Comparison of ENCODE assay signal across 1 cellular context in the genomic region with DNA sequence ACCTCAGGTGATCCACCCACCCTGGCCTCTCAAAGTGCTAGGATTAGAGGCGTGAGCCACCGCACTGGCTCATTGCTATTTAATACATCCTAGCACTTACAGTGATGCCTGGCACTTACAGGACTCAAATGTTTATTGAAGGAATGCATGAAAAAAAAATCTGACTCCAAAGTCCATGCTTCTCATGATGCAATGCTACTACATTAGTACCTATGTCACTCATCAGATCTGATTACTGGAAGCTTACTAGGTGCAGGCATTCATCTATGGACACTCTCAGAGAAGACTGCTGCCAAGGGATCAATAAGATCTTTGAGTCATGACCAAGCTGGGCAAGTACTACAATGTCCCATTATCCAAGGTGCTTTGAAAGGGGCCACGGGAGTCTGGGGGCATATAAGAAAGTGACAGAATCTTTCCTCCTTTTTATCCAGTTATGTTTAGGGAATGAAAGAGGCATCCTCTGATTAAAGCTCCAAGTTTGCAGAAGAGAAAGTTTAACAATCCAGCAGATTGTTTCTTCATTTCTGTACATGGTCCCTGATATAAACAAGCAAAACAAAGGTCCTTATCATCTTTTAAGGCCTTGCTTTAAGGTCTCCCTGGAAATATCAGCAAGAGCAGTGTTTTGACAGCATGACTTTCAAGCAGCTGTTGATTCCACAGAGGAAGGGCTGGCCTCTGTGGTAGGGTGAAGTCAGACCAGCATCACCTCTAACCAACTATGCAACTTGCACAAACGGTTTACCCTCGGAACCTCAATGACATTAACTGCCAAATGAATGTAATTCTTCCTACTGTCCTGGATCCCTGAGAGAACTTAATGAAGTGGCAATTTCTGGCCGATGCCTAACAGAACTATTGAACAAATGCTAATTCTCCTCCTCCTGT.
TF ChIP-seq lines count a peak whose summit lies in the region.

No MANE protein-coding gene starts in this region.

TF ChIP-seq in HepG2, 621 proteins besides CTCF, POLR2A, EP300 and RAD21 (continued from another document and continues in another):
- TF ChIP-seq, protein P1, sequence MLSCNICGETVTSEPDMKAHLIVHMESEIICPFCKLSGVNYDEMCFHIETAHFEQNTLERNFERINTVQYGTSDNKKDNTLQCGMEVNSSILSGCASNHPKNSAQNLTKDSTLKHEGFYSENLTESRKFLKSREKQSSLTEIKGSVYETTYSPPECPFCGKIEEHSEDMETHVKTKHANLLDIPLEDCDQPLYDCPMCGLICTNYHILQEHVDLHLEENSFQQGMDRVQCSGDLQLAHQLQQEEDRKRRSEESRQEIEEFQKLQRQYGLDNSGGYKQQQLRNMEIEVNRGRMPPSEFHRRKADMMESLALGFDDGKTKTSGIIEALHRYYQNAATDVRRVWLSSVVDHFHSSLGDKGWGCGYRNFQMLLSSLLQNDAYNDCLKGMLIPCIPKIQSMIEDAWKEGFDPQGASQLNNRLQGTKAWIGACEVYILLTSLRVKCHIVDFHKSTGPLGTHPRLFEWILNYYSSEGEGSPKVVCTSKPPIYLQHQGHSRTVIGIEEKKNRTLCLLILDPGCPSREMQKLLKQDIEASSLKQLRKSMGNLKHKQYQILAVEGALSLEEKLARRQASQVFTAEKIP (CRISPR knock-in tag; IDR thresholded peaks at IDR 0.05; ENCODE audit: borderline replicate concordance): no peak
- peak; percentile 45; the same call in 1 of the 2 replicates for TF ChIP-seq TBX2 (CRISPR knock-in tag; IDR thresholded peaks at IDR 0.05; ENCODE audit: borderline replicate concordance)
- TF ChIP-seq CEBPG (CRISPR knock-in tag; IDR thresholded peaks at IDR 0.05): peak; percentile 97
- no peak for TF ChIP-seq IKZF4 (CRISPR knock-in tag; IDR thresholded peaks at IDR 0.05; ENCODE audit: borderline replicate concordance, low read depth, not compliant biosample characterization)
- TF ChIP-seq ISL2 (CRISPR knock-in tag; IDR thresholded peaks at IDR 0.05): peak; percentile 49; the same call in 1 of the 2 replicates
- TF ChIP-seq, protein P2, sequence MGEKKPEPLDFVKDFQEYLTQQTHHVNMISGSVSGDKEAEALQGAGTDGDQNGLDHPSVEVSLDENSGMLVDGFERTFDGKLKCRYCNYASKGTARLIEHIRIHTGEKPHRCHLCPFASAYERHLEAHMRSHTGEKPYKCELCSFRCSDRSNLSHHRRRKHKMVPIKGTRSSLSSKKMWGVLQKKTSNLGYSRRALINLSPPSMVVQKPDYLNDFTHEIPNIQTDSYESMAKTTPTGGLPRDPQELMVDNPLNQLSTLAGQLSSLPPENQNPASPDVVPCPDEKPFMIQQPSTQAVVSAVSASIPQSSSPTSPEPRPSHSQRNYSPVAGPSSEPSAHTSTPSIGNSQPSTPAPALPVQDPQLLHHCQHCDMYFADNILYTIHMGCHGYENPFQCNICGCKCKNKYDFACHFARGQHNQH (CRISPR knock-in tag; IDR thresholded peaks at IDR 0.05): 0 out of 2 replicates have a peak, but pooled peaks have one; percentile 28
- TF ChIP-seq, protein P3, sequence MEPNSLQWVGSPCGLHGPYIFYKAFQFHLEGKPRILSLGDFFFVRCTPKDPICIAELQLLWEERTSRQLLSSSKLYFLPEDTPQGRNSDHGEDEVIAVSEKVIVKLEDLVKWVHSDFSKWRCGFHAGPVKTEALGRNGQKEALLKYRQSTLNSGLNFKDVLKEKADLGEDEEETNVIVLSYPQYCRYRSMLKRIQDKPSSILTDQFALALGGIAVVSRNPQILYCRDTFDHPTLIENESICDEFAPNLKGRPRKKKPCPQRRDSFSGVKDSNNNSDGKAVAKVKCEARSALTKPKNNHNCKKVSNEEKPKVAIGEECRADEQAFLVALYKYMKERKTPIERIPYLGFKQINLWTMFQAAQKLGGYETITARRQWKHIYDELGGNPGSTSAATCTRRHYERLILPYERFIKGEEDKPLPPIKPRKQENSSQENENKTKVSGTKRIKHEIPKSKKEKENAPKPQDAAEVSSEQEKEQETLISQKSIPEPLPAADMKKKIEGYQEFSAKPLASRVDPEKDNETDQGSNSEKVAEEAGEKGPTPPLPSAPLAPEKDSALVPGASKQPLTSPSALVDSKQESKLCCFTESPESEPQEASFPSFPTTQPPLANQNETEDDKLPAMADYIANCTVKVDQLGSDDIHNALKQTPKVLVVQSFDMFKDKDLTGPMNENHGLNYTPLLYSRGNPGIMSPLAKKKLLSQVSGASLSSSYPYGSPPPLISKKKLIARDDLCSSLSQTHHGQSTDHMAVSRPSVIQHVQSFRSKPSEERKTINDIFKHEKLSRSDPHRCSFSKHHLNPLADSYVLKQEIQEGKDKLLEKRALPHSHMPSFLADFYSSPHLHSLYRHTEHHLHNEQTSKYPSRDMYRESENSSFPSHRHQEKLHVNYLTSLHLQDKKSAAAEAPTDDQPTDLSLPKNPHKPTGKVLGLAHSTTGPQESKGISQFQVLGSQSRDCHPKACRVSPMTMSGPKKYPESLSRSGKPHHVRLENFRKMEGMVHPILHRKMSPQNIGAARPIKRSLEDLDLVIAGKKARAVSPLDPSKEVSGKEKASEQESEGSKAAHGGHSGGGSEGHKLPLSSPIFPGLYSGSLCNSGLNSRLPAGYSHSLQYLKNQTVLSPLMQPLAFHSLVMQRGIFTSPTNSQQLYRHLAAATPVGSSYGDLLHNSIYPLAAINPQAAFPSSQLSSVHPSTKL (CRISPR knock-in tag; IDR thresholded peaks at IDR 0.05): peak; percentile 86
- TF ChIP-seq HDAC2 (CRISPR knock-in tag; IDR thresholded peaks at IDR 0.05): peak; percentile 43; the same call in 1 of the 2 replicates
- 0 out of 2 replicates have a peak, but pooled peaks have one; percentile 25 for TF ChIP-seq GFI1 (CRISPR knock-in tag; IDR thresholded peaks at IDR 0.05; ENCODE audit: borderline replicate concordance)
- TF ChIP-seq, protein P4, sequence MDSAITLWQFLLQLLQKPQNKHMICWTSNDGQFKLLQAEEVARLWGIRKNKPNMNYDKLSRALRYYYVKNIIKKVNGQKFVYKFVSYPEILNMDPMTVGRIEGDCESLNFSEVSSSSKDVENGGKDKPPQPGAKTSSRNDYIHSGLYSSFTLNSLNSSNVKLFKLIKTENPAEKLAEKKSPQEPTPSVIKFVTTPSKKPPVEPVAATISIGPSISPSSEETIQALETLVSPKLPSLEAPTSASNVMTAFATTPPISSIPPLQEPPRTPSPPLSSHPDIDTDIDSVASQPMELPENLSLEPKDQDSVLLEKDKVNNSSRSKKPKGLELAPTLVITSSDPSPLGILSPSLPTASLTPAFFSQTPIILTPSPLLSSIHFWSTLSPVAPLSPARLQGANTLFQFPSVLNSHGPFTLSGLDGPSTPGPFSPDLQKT (CRISPR knock-in tag; IDR thresholded peaks at IDR 0.05; ENCODE audit: borderline replicate concordance): no peak
- TF ChIP-seq ZNF350 (CRISPR knock-in tag; IDR thresholded peaks at IDR 0.05; ENCODE audit: borderline replicate concordance, low read depth): peak; percentile 49; the same call in 1 of the 2 replicates
- TF ChIP-seq ELF3 (CRISPR knock-in tag; IDR thresholded peaks at IDR 0.05): no peak; the same call in 1 of the 2 replicates
- no peak for TF ChIP-seq ZNF772 (CRISPR knock-in tag; IDR thresholded peaks at IDR 0.05)
- TF ChIP-seq EED (CRISPR knock-in tag; IDR thresholded peaks at IDR 0.05): no peak
- peak; percentile 97 for TF ChIP-seq GATAD2A (CRISPR knock-in tag; IDR thresholded peaks at IDR 0.05)
- peak; percentile 38 for TF ChIP-seq ASH2L (IDR thresholded peaks at IDR 0.05; ENCODE audit: insufficient read length, low read depth, low read length)
- peak; percentile 49; the same call in 1 of the 2 replicates for TF ChIP-seq MIXL1 (CRISPR knock-in tag; IDR thresholded peaks at IDR 0.05)
- TF ChIP-seq, protein P5, sequence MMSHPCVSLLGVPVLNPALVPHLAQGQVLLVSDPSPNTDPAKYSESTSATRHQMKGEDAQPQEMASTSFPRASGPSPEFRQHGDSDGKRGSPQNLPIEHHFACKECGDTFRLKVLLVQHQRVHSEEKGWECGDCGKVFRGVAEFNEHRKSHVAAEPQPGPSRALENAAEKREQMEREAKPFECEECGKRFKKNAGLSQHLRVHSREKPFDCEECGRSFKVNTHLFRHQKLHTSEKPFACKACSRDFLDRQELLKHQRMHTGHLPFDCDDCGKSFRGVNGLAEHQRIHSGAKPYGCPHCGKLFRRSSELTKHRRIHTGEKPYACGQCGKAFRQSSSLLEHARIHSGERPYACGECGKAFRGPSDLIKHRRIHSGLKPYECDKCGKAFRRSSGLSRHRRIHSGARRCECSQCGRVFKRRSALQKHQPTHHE (CRISPR knock-in tag; IDR thresholded peaks at IDR 0.05; ENCODE audit: borderline replicate concordance): no peak
- TF ChIP-seq TEAD3 (CRISPR knock-in tag; optimal IDR thresholded peaks at IDR 0.05; ENCODE audit: borderline replicate concordance): peak; percentile 92
- peak; percentile 52; the same call in 1 of the 2 replicates for TF ChIP-seq ZNF337 (CRISPR knock-in tag; IDR thresholded peaks at IDR 0.05; ENCODE audit: borderline replicate concordance, low read depth)
- TF ChIP-seq KDM6A (CRISPR knock-in tag; IDR thresholded peaks at IDR 0.05; ENCODE audit: low read depth): 0 out of 2 replicates have a peak, but pooled peaks have one; percentile 17
- TF ChIP-seq MBD4 (IDR thresholded peaks at IDR 0.05; ENCODE audit: borderline replicate concordance, low read length): no peak
- no peak for TF ChIP-seq HNRNPL (IDR thresholded peaks at IDR 0.05; ENCODE audit: low read depth, low read length)
- no peak for TF ChIP-seq NFE2 (CRISPR knock-in tag; IDR thresholded peaks at IDR 0.05)
- 0 out of 2 replicates have a peak, but pooled peaks have one; percentile 36 for TF ChIP-seq KDM1A (CRISPR knock-in tag; IDR thresholded peaks at IDR 0.05)
- no peak for TF ChIP-seq RBFOX2 (IDR thresholded peaks at IDR 0.05; ENCODE audit: low read depth, low read length)
- no peak for TF ChIP-seq TAF1 (CRISPR knock-in tag; IDR thresholded peaks at IDR 0.05)
- TF ChIP-seq ZFP82 (CRISPR knock-in tag; IDR thresholded peaks at IDR 0.05; ENCODE audit: borderline replicate concordance): no peak
- peak; percentile 77; the same call in 1 of the 2 replicates for TF ChIP-seq NCOR1 (IDR thresholded peaks at IDR 0.05; ENCODE audit: borderline replicate concordance, low read length)
- TF ChIP-seq, protein P6, sequence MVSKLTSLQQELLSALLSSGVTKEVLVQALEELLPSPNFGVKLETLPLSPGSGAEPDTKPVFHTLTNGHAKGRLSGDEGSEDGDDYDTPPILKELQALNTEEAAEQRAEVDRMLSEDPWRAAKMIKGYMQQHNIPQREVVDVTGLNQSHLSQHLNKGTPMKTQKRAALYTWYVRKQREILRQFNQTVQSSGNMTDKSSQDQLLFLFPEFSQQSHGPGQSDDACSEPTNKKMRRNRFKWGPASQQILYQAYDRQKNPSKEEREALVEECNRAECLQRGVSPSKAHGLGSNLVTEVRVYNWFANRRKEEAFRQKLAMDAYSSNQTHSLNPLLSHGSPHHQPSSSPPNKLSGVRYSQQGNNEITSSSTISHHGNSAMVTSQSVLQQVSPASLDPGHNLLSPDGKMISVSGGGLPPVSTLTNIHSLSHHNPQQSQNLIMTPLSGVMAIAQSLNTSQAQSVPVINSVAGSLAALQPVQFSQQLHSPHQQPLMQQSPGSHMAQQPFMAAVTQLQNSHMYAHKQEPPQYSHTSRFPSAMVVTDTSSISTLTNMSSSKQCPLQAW (CRISPR knock-in tag; IDR thresholded peaks at IDR 0.05): 0 out of 2 replicates have a peak, but pooled peaks have one; percentile 34
- TF ChIP-seq, protein P7, sequence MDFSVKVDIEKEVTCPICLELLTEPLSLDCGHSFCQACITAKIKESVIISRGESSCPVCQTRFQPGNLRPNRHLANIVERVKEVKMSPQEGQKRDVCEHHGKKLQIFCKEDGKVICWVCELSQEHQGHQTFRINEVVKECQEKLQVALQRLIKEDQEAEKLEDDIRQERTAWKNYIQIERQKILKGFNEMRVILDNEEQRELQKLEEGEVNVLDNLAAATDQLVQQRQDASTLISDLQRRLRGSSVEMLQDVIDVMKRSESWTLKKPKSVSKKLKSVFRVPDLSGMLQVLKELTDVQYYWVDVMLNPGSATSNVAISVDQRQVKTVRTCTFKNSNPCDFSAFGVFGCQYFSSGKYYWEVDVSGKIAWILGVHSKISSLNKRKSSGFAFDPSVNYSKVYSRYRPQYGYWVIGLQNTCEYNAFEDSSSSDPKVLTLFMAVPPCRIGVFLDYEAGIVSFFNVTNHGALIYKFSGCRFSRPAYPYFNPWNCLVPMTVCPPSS (IDR thresholded peaks at IDR 0.05): no peak
